Comparison of ENCODE assay signal across 2 cellular contexts in genomic region chr19:51607920-51608562, GRCh38.
A peak's percentile ranks its signal among the peaks of the same experiment; 100 is the strongest.
TF ChIP-seq lines count a peak whose summit lies in the region.

No MANE protein-coding gene starts in this region.

TF ChIP-seq in Ishikawa, 13 proteins besides CTCF, POLR2A, EP300 and RAD21:
- TF ChIP-seq REST (IDR thresholded peaks at IDR 0.05; ENCODE audit: low read depth) (peak; percentile 97), CREB1 (IDR thresholded peaks at IDR 0.05; ENCODE audit: low read depth) (no peak)
- TF ChIP-seq, protein P1, sequence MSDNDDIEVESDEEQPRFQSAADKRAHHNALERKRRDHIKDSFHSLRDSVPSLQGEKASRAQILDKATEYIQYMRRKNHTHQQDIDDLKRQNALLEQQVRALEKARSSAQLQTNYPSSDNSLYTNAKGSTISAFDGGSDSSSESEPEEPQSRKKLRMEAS (IDR thresholded peaks at IDR 0.05) = 0 out of 2 replicates have a peak, but pooled peaks have one; percentile 14

TF ChIP-seq in HepG2, 621 proteins besides CTCF, POLR2A, EP300 and RAD21 (continues in another document):
- TF ChIP-seq ZNF652 (CRISPR knock-in tag; IDR thresholded peaks at IDR 0.05; ENCODE audit: borderline replicate concordance, low read depth) (no peak), ZNF3 (CRISPR knock-in tag; IDR thresholded peaks at IDR 0.05) (0 out of 2 replicates have a peak, but pooled peaks have one; percentile 34), KLF11 (CRISPR knock-in tag; IDR thresholded peaks at IDR 0.05) (peak; percentile 95), ELF3 (CRISPR knock-in tag; IDR thresholded peaks at IDR 0.05) (peak; percentile 87), TBP (CRISPR knock-in tag; IDR thresholded peaks at IDR 0.05) (no peak), CREB3 (CRISPR knock-in tag; IDR thresholded peaks at IDR 0.05) (peak; percentile 88; the same call in 1 of the 2 replicates), ZNF790 (CRISPR knock-in tag; IDR thresholded peaks at IDR 0.05; ENCODE audit: borderline replicate concordance) (no peak; the same call in 1 of the 2 replicates), ZNF383 (CRISPR knock-in tag; IDR thresholded peaks at IDR 0.05; ENCODE audit: borderline replicate concordance) (no peak), TCF12 (IDR thresholded peaks at IDR 0.05) (no peak), TCF12 (CRISPR knock-in tag; IDR thresholded peaks at IDR 0.05) (no peak), FOXK2 (IDR thresholded peaks at IDR 0.05) (no peak), RBM39 (IDR thresholded peaks at IDR 0.05; ENCODE audit: low read depth, low read length, poor library complexity, severe bottlenecking) (no peak), ZNF138 (CRISPR knock-in tag; IDR thresholded peaks at IDR 0.05; ENCODE audit: low read depth) (0 out of 2 replicates have a peak, but pooled peaks have one; percentile 57), HOXA5 (CRISPR knock-in tag; IDR thresholded peaks at IDR 0.05) (peak; percentile 95), ZNF83 (CRISPR knock-in tag; IDR thresholded peaks at IDR 0.05; ENCODE audit: borderline replicate concordance) (0 out of 2 replicates have a peak, but pooled peaks have one; percentile 81), ATF7 (IDR thresholded peaks at IDR 0.05) (no peak), ATF7 (CRISPR knock-in tag; IDR thresholded peaks at IDR 0.05) (no peak), ZSCAN9 (CRISPR knock-in tag; IDR thresholded peaks at IDR 0.05; ENCODE audit: borderline replicate concordance) (peak; percentile 99), ZNF235 (CRISPR knock-in tag; IDR thresholded peaks at IDR 0.05; ENCODE audit: borderline replicate concordance) (peak; percentile 68; the same call in 1 of the 2 replicates), MTF1 (CRISPR knock-in tag; IDR thresholded peaks at IDR 0.05) (peak; percentile 82; the same call in 1 of the 2 replicates), DDIT3 (CRISPR knock-in tag; IDR thresholded peaks at IDR 0.05) (0 out of 2 replicates have a peak, but pooled peaks have one; percentile 65), JUN (CRISPR knock-in tag; IDR thresholded peaks at IDR 0.05) (no peak), IRX3 (CRISPR knock-in tag; IDR thresholded peaks at IDR 0.05; ENCODE audit: borderline replicate concordance, low read depth) (no peak; the same call in 1 of the 2 replicates), ZFP36L1 (CRISPR knock-in tag; IDR thresholded peaks at IDR 0.05) (peak; percentile 88), ZNF777 (CRISPR knock-in tag; IDR thresholded peaks at IDR 0.05) (0 out of 2 replicates have a peak, but pooled peaks have one; percentile 65), NONO (IDR thresholded peaks at IDR 0.05) (no peak), NONO (CRISPR knock-in tag; conservative IDR thresholded peaks at IDR 0.05) (peak; percentile 35; the same call in 1 of the 2 replicates), NR3C1 (CRISPR knock-in tag; IDR thresholded peaks at IDR 0.05) (no peak), ZNF749 (CRISPR knock-in tag; IDR thresholded peaks at IDR 0.05; ENCODE audit: borderline replicate concordance) (peak; percentile 96), SYNCRIP (IDR thresholded peaks at IDR 0.05; ENCODE audit: insufficient read depth, low read depth, low read length) (no peak), BRD4 (CRISPR knock-in tag; IDR thresholded peaks at IDR 0.05) (0 out of 2 replicates have a peak, but pooled peaks have one; percentile 42), NR2F6 (IDR thresholded peaks at IDR 0.05) (no peak), NR2F6 (CRISPR knock-in tag; IDR thresholded peaks at IDR 0.05) (peak; percentile 69), SRSF4 (IDR thresholded peaks at IDR 0.05; ENCODE audit: low read depth, low read length, poor library complexity, severe bottlenecking) (no peak), NR2F2 (IDR thresholded peaks at IDR 0.05; ENCODE audit: borderline replicate concordance, low read depth) (no peak), RNF2 (conservative IDR thresholded peaks at IDR 0.05; ENCODE audit: low read depth) (no peak), SP1 (IDR thresholded peaks at IDR 0.05) (no peak), SP1 (CRISPR knock-in tag; IDR thresholded peaks at IDR 0.05) (peak; percentile 30; the same call in 1 of the 2 replicates), PHF21A (CRISPR knock-in tag; IDR thresholded peaks at IDR 0.05) (no peak), TSC22D2 (CRISPR knock-in tag; IDR thresholded peaks at IDR 0.05; ENCODE audit: borderline replicate concordance) (peak; percentile 99), MED13 (CRISPR knock-in tag; IDR thresholded peaks at IDR 0.05) (peak; percentile 81; the same call in 1 of the 2 replicates), REST (IDR thresholded peaks at IDR 0.05; ENCODE audit: borderline replicate concordance in 1 of 2, low read depth in 1 of 2, low read length in 2 of 2) (peak in 1 of 2 experiments; percentile 99), ZNF615 (CRISPR knock-in tag; IDR thresholded peaks at IDR 0.05; ENCODE audit: borderline replicate concordance) (0 out of 2 replicates have a peak, but pooled peaks have one; percentile 73), ZNF781 (CRISPR knock-in tag; IDR thresholded peaks at IDR 0.05; ENCODE audit: borderline replicate concordance, not compliant biosample characterization) (peak; percentile 87), DMTF1 (CRISPR knock-in tag; IDR thresholded peaks at IDR 0.05) (no peak), MBNL3 (CRISPR knock-in tag; conservative IDR thresholded peaks at IDR 0.05) (no peak), CHD4 (IDR thresholded peaks at IDR 0.05; ENCODE audit: borderline replicate concordance, low read length) (no peak), ZNF33A (CRISPR knock-in tag; IDR thresholded peaks at IDR 0.05; ENCODE audit: borderline replicate concordance) (no peak), ZNF121 (CRISPR knock-in tag; IDR thresholded peaks at IDR 0.05) (peak; percentile 33; the same call in 1 of the 2 replicates), ATF7-NPFF (CRISPR knock-in tag; IDR thresholded peaks at IDR 0.05; ENCODE audit: low read depth) (peak; percentile 87), ZNF510 (CRISPR knock-in tag; IDR thresholded peaks at IDR 0.05; ENCODE audit: low read depth) (0 out of 2 replicates have a peak, but pooled peaks have one; percentile 60), RBFOX2 (IDR thresholded peaks at IDR 0.05; ENCODE audit: low read depth, low read length) (no peak), TAF1 (CRISPR knock-in tag; IDR thresholded peaks at IDR 0.05) (peak; percentile 37; the same call in 1 of the 2 replicates)
- TF ChIP-seq, protein P2, sequence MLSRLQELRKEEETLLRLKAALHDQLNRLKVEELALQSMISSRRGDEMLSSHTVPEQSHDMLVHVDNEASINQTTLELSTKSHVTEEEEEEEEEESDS (CRISPR knock-in tag; IDR thresholded peaks at IDR 0.05; ENCODE audit: borderline replicate concordance) = peak; percentile 83; the same call in 1 of the 2 replicates
- TF ChIP-seq, protein P3, sequence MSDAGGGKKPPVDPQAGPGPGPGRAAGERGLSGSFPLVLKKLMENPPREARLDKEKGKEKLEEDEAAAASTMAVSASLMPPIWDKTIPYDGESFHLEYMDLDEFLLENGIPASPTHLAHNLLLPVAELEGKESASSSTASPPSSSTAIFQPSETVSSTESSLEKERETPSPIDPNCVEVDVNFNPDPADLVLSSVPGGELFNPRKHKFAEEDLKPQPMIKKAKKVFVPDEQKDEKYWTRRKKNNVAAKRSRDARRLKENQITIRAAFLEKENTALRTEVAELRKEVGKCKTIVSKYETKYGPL (CRISPR knock-in tag; IDR thresholded peaks at IDR 0.05) = peak; percentile 82; the same call in 1 of the 2 replicates
- TF ChIP-seq, protein P4, sequence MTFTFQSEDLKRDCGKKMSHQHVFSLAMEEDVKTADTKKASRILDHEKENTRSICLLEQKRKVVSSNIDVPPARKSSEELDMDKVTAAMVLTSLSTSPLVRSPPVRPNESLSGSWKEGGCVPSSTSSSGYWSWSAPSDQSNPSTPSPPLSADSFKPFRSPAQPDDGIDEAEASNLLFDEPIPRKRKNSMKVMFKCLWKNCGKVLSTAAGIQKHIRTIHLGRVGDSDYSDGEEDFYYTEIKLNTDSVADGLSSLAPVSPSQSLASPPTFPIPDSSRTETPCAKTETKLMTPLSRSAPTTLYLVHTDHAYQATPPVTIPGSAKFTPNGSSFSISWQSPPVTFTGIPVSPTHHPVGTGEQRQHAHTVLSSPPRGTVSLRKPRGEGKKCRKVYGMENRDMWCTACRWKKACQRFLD (CRISPR knock-in tag; IDR thresholded peaks at IDR 0.05; ENCODE audit: borderline replicate concordance) = peak; percentile 84; the same call in 1 of the 2 replicates
- TF ChIP-seq, protein P5, sequence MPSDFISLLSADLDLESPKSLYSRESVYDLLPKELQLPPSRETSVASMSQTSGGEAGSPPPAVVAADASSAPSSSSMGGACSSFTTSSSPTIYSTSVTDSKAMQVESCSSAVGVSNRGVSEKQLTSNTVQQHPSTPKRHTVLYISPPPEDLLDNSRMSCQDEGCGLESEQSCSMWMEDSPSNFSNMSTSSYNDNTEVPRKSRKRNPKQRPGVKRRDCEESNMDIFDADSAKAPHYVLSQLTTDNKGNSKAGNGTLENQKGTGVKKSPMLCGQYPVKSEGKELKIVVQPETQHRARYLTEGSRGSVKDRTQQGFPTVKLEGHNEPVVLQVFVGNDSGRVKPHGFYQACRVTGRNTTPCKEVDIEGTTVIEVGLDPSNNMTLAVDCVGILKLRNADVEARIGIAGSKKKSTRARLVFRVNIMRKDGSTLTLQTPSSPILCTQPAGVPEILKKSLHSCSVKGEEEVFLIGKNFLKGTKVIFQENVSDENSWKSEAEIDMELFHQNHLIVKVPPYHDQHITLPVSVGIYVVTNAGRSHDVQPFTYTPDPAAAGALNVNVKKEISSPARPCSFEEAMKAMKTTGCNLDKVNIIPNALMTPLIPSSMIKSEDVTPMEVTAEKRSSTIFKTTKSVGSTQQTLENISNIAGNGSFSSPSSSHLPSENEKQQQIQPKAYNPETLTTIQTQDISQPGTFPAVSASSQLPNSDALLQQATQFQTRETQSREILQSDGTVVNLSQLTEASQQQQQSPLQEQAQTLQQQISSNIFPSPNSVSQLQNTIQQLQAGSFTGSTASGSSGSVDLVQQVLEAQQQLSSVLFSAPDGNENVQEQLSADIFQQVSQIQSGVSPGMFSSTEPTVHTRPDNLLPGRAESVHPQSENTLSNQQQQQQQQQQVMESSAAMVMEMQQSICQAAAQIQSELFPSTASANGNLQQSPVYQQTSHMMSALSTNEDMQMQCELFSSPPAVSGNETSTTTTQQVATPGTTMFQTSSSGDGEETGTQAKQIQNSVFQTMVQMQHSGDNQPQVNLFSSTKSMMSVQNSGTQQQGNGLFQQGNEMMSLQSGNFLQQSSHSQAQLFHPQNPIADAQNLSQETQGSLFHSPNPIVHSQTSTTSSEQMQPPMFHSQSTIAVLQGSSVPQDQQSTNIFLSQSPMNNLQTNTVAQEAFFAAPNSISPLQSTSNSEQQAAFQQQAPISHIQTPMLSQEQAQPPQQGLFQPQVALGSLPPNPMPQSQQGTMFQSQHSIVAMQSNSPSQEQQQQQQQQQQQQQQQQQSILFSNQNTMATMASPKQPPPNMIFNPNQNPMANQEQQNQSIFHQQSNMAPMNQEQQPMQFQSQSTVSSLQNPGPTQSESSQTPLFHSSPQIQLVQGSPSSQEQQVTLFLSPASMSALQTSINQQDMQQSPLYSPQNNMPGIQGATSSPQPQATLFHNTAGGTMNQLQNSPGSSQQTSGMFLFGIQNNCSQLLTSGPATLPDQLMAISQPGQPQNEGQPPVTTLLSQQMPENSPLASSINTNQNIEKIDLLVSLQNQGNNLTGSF (CRISPR knock-in tag; IDR thresholded peaks at IDR 0.05) = peak; percentile 95
